ENCODE assay signal across 7 cellular contexts in the genomic region with DNA sequence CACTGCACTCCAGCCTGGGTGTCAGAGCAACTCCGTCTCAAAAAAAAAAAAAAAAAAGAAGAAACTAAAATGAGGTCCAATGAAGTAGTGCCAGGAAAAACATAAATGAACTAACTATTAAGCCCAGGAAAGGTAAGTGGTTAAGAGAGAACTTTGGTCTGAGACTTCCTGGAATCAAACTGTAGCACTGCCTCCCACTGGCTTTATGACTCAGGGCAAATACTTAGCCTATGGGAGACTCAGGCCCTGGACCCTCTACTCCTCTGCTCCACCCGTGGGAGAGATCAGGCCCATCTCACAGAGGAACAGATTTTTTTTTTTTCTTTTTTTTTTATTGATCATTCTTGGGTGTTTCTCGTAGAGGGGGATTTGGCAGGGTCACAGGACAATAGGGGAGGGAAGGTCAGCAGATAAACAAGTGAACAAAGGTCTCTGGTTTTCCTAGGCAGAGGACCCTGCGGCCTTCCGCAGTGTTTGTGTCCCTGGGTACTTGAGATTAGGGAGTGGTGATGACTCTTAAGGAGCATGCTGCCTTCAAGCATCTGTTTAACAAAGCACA. TPM values are rescaled to one million over a fixed set of nuclear protein-coding genes. Genes with fewer than 3 reads are reported as not detected.
"Had no signal": no experiment of that assay in that cellular context is flagged by ENCODE, and none has a peak within 500 bp of the region (broad histone marks: within the 10 kb centered on the region; RNA-seq: fewer than 3 reads in every experiment).

No MANE protein-coding gene starts in this region.

RNA-seq across cellular contexts. Expression of gene RNF225, which starts 8.5 kb away (rescaled TPM):
- polyA plus RNA-seq: adipose tissue, aorta, fibroblast of lung, foreskin keratinocyte, ovary, psoas muscle, right cardiac atrium had no signal
